Comparison of ENCODE assay signal across 1 cellular context in genomic region chr6:154930490-154930889, GRCh38.
TF ChIP-seq lines count a peak whose summit lies in the region.

No MANE protein-coding gene starts in this region.

TF ChIP-seq in GM23338, 12 proteins besides CTCF, POLR2A, EP300 and RAD21 (continued from another document):
- TF ChIP-seq ZNF462 (CRISPR knock-in tag; IDR thresholded peaks at IDR 0.05) (no peak), ZNF331 (CRISPR knock-in tag; IDR thresholded peaks at IDR 0.05; ENCODE audit: low read depth) (no peak), EZH2 (IDR thresholded peaks at IDR 0.05; ENCODE audit: low read depth, unreplicated experiment) (no peak), POLR2AphosphoS5 (IDR thresholded peaks at IDR 0.05; ENCODE audit: low read depth) (no peak), ZNF114 (CRISPR knock-in tag; IDR thresholded peaks at IDR 0.05) (no peak), REST (IDR thresholded peaks at IDR 0.05; ENCODE audit: unreplicated experiment) (no peak), CREB1 (CRISPR knock-in tag; IDR thresholded peaks at IDR 0.05; ENCODE audit: low read depth) (no peak), STAT1 (IDR thresholded peaks at IDR 0.05; ENCODE audit: unreplicated experiment) (no peak)
